In genomic region chr11:68893282-68893681, GRCh38 we compare ENCODE assay signal across 26 cellular contexts. TPM values are rescaled to one million over a fixed set of nuclear protein-coding genes. Genes with fewer than 3 reads are reported as not detected.
DNase-seq lines count a peak whose midpoint lies in the region; ATAC-seq, FAIRE-seq and TF ChIP-seq lines count a peak whose summit lies in the region.
"Had no signal": no experiment of that assay in that cellular context is flagged by ENCODE, and none has a peak within 500 bp of the region (broad histone marks: within the 10 kb centered on the region; RNA-seq: fewer than 3 reads in every experiment).

No MANE protein-coding gene starts in this region.

- H3K4ac ChIP-seq in trophoblast cell (ENCODE audit: low read depth, low read length): no peak overlapping the region

- peaks cover 27 to 59% of the 10 kb centered on the region in 2 experiments; a peak in 4 of 5 replicates for H3K36me3 ChIP-seq in HepG2 (replicated peaks in 1 of 2; ENCODE audit: control insufficient read depth in 1 of 2, insufficient read depth in 2 of 2, low read length in 2 of 2)
- peaks cover 0 to 52% (median 13%) of the 10 kb centered on the region in 4 donors for H3K36me3 ChIP-seq in right lobe of liver
- H3K36me3 ChIP-seq in trophoblast cell (ENCODE audit: control insufficient read depth in 1 of 2, insufficient read depth in 2 of 2, low read length in 2 of 2): peaks cover 58 to 64% of the 10 kb centered on the region in 2 experiments
- no peaks in the 10 kb centered on the region; the same call in 1 of the 2 replicates for H3K36me3 ChIP-seq in MM.1S (replicated peaks; ENCODE audit: insufficient read depth, low read length)

- H3K4me1 ChIP-seq in HepG2 (ENCODE audit: insufficient read depth, low read length) (no peaks in the 10 kb centered on the region), right lobe of liver (peaks cover 0 to 7% (median 1%) of the 10 kb centered on the region in 4 donors), trophoblast cell (ENCODE audit: control insufficient read depth in 1 of 2, insufficient read depth in 2 of 2, low read length in 2 of 2) (peaks cover 0 to 4% of the 10 kb centered on the region in 2 experiments), MM.1S (ENCODE audit: low read length) (no peaks in the 10 kb centered on the region)

- no peak overlapping the region for H3K23ac ChIP-seq in trophoblast cell (ENCODE audit: low read length)

- TF ChIP-seq RAD21 in HepG2 (CRISPR knock-in tag; IDR thresholded peaks at IDR 0.05): no peak

- H3K18ac ChIP-seq in trophoblast cell (ENCODE audit: low read length): no peak overlapping the region

- H4K8ac ChIP-seq in trophoblast cell (ENCODE audit: low read depth, low read length): no peak overlapping the region

- H3K27ac ChIP-seq in HepG2 (ENCODE audit: extremely low read length, insufficient read depth, low read length) (no peak overlapping the region), right lobe of liver (no peak overlapping the region), RWPE1 (no peak overlapping the region), trophoblast cell (ENCODE audit: low read depth, low read length) (no peak overlapping the region), MM.1S (ENCODE audit: low read length) (no peak overlapping the region)
- H3K27ac ChIP-seq: KMS-11, PC-9 had no signal

- H3K4me3 ChIP-seq in HepG2 (replicated peaks in 1 of 3; ENCODE audit: insufficient read depth in 1 of 3, low read depth in 2 of 3, low read length in 3 of 3) (no peak overlapping the region), right lobe of liver (no peak overlapping the region), epithelial cell of esophagus (ENCODE audit: low read length) (no peak overlapping the region), trophoblast cell (ENCODE audit: low read depth, low read length) (no peak overlapping the region), MM.1S (ENCODE audit: low read length) (no peak overlapping the region)
- H3K4me3 ChIP-seq: PC-9, SK-N-MC had no signal

- no peak overlapping the region for H2BK120ac ChIP-seq in trophoblast cell (ENCODE audit: insufficient read depth, low read length, poor library complexity)

- H2AFZ ChIP-seq in HepG2 (ENCODE audit: low read length) (no peak overlapping the region), trophoblast cell (ENCODE audit: insufficient read depth, low read length, poor library complexity) (no peak overlapping the region), MM.1S (ENCODE audit: low read length) (no peak overlapping the region)
- H2AFZ ChIP-seq: PC-9 had no signal

- H3K9ac ChIP-seq in HepG2 (ENCODE audit: insufficient read depth, low read depth, low read length): no peak overlapping the region
- no peak overlapping the region for H3K9ac ChIP-seq in trophoblast cell (ENCODE audit: low read length)
- no peak overlapping the region for H3K9ac ChIP-seq in MM.1S (ENCODE audit: low read length)
- H3K9ac ChIP-seq: KMS-11 had no signal

- in situ Hi-C loops in HepG2 (cut with HindIII; ENCODE audit: extremely low pct_ligation_motif_present, low pct_unique_long_range_greater_than_20kb): loop anchor here (25.0 kb wide), 1 partner anchor 256 kb away; no protein-coding TSS in a partner anchor

- CTCF ChIA-PET in HepG2 (lab: Yijun Ruan, JAX; ENCODE audit: low intra/inter-chr PET ratio, low total read pairs) (no interaction called here), RWPE1 (lab: Yijun Ruan, JAX) (no interaction called here)

- H4K12ac ChIP-seq in trophoblast cell (ENCODE audit: low read depth, low read length): no peak overlapping the region

- no peak overlapping the region for H4K91ac ChIP-seq in trophoblast cell (ENCODE audit: low read depth, low read length)

- H3K9me2 ChIP-seq in MM.1S (replicated peaks; ENCODE audit: insufficient read depth, low read length): no peaks in the 10 kb centered on the region

- 100% methylated on average over 5 of the region's 5 CpGs for WGBS in HepG2 (ENCODE audit: low lambda C conversion rate)
- WGBS in right lobe of liver (ENCODE audit: insufficient coverage, low coverage, low lambda C conversion rate, missing lambda C conversion rate): 100% methylated on average over 1 of the region's 5 CpGs
- no CpG with 5 or more reads among the region's 5 CpGs for WGBS in trophoblast cell (ENCODE audit: extremely low coverage, insufficient coverage, insufficient read length)

- TF ChIP-seq EP300 in HepG2 (IDR thresholded peaks at IDR 0.05; ENCODE audit: low read depth in 2 of 2, low read length in 2 of 2) (no peak), HepG2 (CRISPR knock-in tag; IDR thresholded peaks at IDR 0.05; ENCODE audit: borderline replicate concordance) (no peak)

- H2BK12ac ChIP-seq in trophoblast cell (ENCODE audit: low read length): no peak overlapping the region

- H2AK5ac ChIP-seq in trophoblast cell (ENCODE audit: low read length): no peak overlapping the region

- H3K14ac ChIP-seq in trophoblast cell (ENCODE audit: low read length): no peak overlapping the region

- H3K27me3 ChIP-seq in HepG2 (ENCODE audit: control insufficient read depth in 1 of 2, insufficient read depth in 2 of 2, low read length in 2 of 2) (no peaks in the 10 kb centered on the region), right lobe of liver (no peaks in the 10 kb centered on the region), trophoblast cell (ENCODE audit: insufficient read depth, low read length) (no peaks in the 10 kb centered on the region), MM.1S (replicated peaks; ENCODE audit: insufficient read depth, low read length) (no peaks in the 10 kb centered on the region)

- DNase-seq in HepG2 (ENCODE audit: low spot score) (no peak), right lobe of liver (no peak), RWPE1 (ENCODE audit: low spot score) (peak; percentile 32), epithelial cell of esophagus (ENCODE audit: low read depth) (peak; percentile 86), trophoblast cell (peak; percentile 61 to 81), MM.1S (no peak)
- DNase-seq: C1 segment of cervical spinal cord; CD4-positive, alpha-beta memory T cell; COR-L47; IMR-90; NCI-H1092 treated with DMSO at 0.1 percent for 48 hours; NCI-H1436; NCI-H1930; NCI-H2107; NCI-H524; NCI-H774; PC-9; RPMI8226; SHP77 treated with DMSO at 0.1 percent for 48 hours had no signal

- POLR2A ChIA-PET in HepG2 (lab: Yijun Ruan, JAX): no interaction called here
- POLR2A ChIA-PET in RWPE1 (lab: Yijun Ruan, JAX; ENCODE audit: low non-redundant PET): no interaction called here

- H2BK5ac ChIP-seq in trophoblast cell (ENCODE audit: low read depth, low read length, poor library complexity): no peak overlapping the region

- TF ChIP-seq POLR2A in HepG2 (IDR thresholded peaks at IDR 0.05; ENCODE audit: insufficient read depth in 1 of 2, low read depth in 2 of 2, low read length in 2 of 2) (no peak), right lobe of liver (IDR thresholded peaks at IDR 0.05) (no peak)

- no peaks in the 10 kb centered on the region for H3K79me1 ChIP-seq in trophoblast cell (ENCODE audit: low read length)

- intact Hi-C loops in HepG2 (cut with micrococcal nuclease; ENCODE audit: unreplicated experiment) (no loop called here), right lobe of liver (cut with DNase I) (no loop called here)

- H3K4me2 ChIP-seq in HepG2 (ENCODE audit: low read depth, low read length) (no peak overlapping the region), trophoblast cell (ENCODE audit: low read length) (no peak overlapping the region), MM.1S (ENCODE audit: low read depth, low read length) (no peak overlapping the region)
- H3K4me2 ChIP-seq: KMS-11, PC-9 had no signal

- no peaks in the 10 kb centered on the region for H3F3A ChIP-seq in MM.1S (ENCODE audit: insufficient read depth, low read length)

- H3K79me2 ChIP-seq in HepG2 (ENCODE audit: insufficient read depth, low read length): no peaks in the 10 kb centered on the region
- H3K79me2 ChIP-seq in trophoblast cell (ENCODE audit: control insufficient read depth, insufficient read depth, low read length, poor library complexity): no peaks in the 10 kb centered on the region
- H3K79me2 ChIP-seq in MM.1S (ENCODE audit: low read length): no peaks in the 10 kb centered on the region; the same call in 1 of the 2 replicates

- ATAC-seq in HepG2 (no peak), right lobe of liver (no peak), GM19395 (IDR thresholded peaks at IDR 0.05; ENCODE audit: unreplicated experiment) (no peak), HG03432 (IDR thresholded peaks at IDR 0.05; ENCODE audit: unreplicated experiment) (no peak)
- ATAC-seq: HCT116 had no signal

- H4K20me1 ChIP-seq in HepG2 (ENCODE audit: insufficient read depth, low read length) (no peaks in the 10 kb centered on the region), MM.1S (ENCODE audit: insufficient read depth, low read length) (no peaks in the 10 kb centered on the region)

- no peak for TF ChIP-seq CTCF in HepG2 (CRISPR knock-in tag; IDR thresholded peaks at IDR 0.05)
- no peak for TF ChIP-seq CTCF in right lobe of liver (IDR thresholded peaks at IDR 0.05)
- no peak for TF ChIP-seq CTCF in RWPE1 (conservative IDR thresholded peaks at IDR 0.05; ENCODE audit: low read depth)
- no peak for TF ChIP-seq CTCF in epithelial cell of esophagus (IDR thresholded peaks at IDR 0.05; ENCODE audit: insufficient read depth, low read depth, low read length, missing control alignments)
- TF ChIP-seq CTCF in MM.1S (IDR thresholded peaks at IDR 0.05; ENCODE audit: low read length): no peak

- no peak for FAIRE-seq in HepG2 (lab: Jason Lieb, UNC)
- FAIRE-seq: G401.6, GM12892 had no signal

- no peaks in the 10 kb centered on the region for H3K9me3 ChIP-seq in HepG2 (ENCODE audit: low read length)
- no peaks in the 10 kb centered on the region for H3K9me3 ChIP-seq in right lobe of liver
- H3K9me3 ChIP-seq in trophoblast cell (ENCODE audit: insufficient read depth, low read depth, low read length): peaks cover 6% of the 10 kb centered on the region
- H3K9me3 ChIP-seq in MM.1S (replicated peaks; ENCODE audit: insufficient read depth, low read length): no peaks in the 10 kb centered on the region

- BruUV-seq in HepG2 (replicated peaks; lab: Mats Ljungman, UMichigan): TSS peak; percentile 13

RNA-seq across cellular contexts. Expression of gene MRPL21, which starts 10.3 kb away (rescaled TPM):
- total RNA-seq in HepG2 (2016; rRNA removed; fragmentation: Illumina TruSeq; extraction: Trizol): 100 and 128 TPM in 2 replicates
- 51.5 and 56.8 TPM in 2 replicates for total RNA-seq in HepG2 (2016; cell fraction: cytosol; rRNA removed; fragmentation: Illumina TruSeq; extraction: Trizol; ENCODE audit: low read depth)
- 90.5 and 136 TPM in 2 replicates for total RNA-seq in HepG2 (2016; cell fraction: insoluble cytoplasmic fraction; rRNA removed; fragmentation: Illumina TruSeq; extraction: Trizol)
- total RNA-seq in HepG2 (2016; cell fraction: membrane; rRNA removed; fragmentation: Illumina TruSeq; extraction: Trizol): 53.3 and 53.5 TPM in 2 replicates
- 41.8 and 43.3 TPM in 2 replicates for total RNA-seq in HepG2 (2016; cell fraction: nucleus; rRNA removed; fragmentation: Illumina TruSeq; extraction: Trizol)
- polyA plus RNA-seq in HepG2 (2011; rRNA removed): 56.3 and 61.5 TPM in 2 replicates
- 52.8 and 61.9 TPM in 2 replicates for polyA plus RNA-seq in HepG2 (2011; cell fraction: cytosol; rRNA removed)
- 26.4 and 27.8 TPM in 2 replicates for polyA plus RNA-seq in HepG2 (2011; cell fraction: nucleus; rRNA removed)
- polyA plus RNA-seq in HepG2 (2012): 49.9 and 56.6 TPM in 2 replicates
- 48.1 and 59.5 TPM in 2 replicates for polyA plus RNA-seq in HepG2 (2016; cell fraction: cytosol; fragmentation: Illumina TruSeq; extraction: Trizol; ENCODE audit: low read depth)
- 119 and 125 TPM in 2 replicates for polyA plus RNA-seq in HepG2 (2016; cell fraction: insoluble cytoplasmic fraction; fragmentation: Illumina TruSeq; extraction: Trizol; ENCODE audit: low read depth)
- 41.7 and 46.4 TPM in 2 replicates for polyA plus RNA-seq in HepG2 (2016; cell fraction: membrane; fragmentation: Illumina TruSeq; extraction: Trizol; ENCODE audit: low read depth)
- 59.6 and 63.8 TPM in 2 replicates for polyA plus RNA-seq in HepG2 (2016; cell fraction: nucleus; fragmentation: Illumina TruSeq; extraction: Trizol; ENCODE audit: insufficient read depth, low read depth)
- 26.5 and 74.2 TPM in 2 replicates for polyA minus RNA-seq in HepG2 (2011; rRNA and poly(A)+ RNA removed; ENCODE audit: low replicate concordance)
- polyA minus RNA-seq in HepG2 (2011; cell fraction: cytosol; rRNA and poly(A)+ RNA removed): 12.5 and 18.9 TPM in 2 replicates
- 21.3 and 25.6 TPM in 2 replicates for polyA minus RNA-seq in HepG2 (2011; cell fraction: nucleus; rRNA and poly(A)+ RNA removed)
- 10 to 100 TPM; 18.8 to 50.4 (median 26.0) TPM for total RNA-seq in right lobe of liver
- polyA plus RNA-seq in trophoblast cell (2013): 47.9 and 49.0 TPM in 2 replicates

RNA-seq across cellular contexts. Expression of gene IGHMBP2, which starts 10.4 kb away (rescaled TPM):
- 5.9 and 9.9 TPM in 2 replicates for total RNA-seq in HepG2 (2016; rRNA removed; fragmentation: Illumina TruSeq; extraction: Trizol)
- total RNA-seq in HepG2 (2016; cell fraction: cytosol; rRNA removed; fragmentation: Illumina TruSeq; extraction: Trizol; ENCODE audit: low read depth): 3.2 and 3.6 TPM in 2 replicates
- 4.3 and 13.3 TPM in 2 replicates for total RNA-seq in HepG2 (2016; cell fraction: insoluble cytoplasmic fraction; rRNA removed; fragmentation: Illumina TruSeq; extraction: Trizol)
- 4.7 and 5.4 TPM in 2 replicates for total RNA-seq in HepG2 (2016; cell fraction: membrane; rRNA removed; fragmentation: Illumina TruSeq; extraction: Trizol)
- 12.8 and 19.6 TPM in 2 replicates for total RNA-seq in HepG2 (2016; cell fraction: nucleus; rRNA removed; fragmentation: Illumina TruSeq; extraction: Trizol)
- polyA plus RNA-seq in HepG2 (2011; rRNA removed): 8.9 and 11.4 TPM in 2 replicates
- polyA plus RNA-seq in HepG2 (2011; cell fraction: cytosol; rRNA removed): 3.7 and 3.8 TPM in 2 replicates
- 32.6 and 32.7 TPM in 2 replicates for polyA plus RNA-seq in HepG2 (2011; cell fraction: nucleus; rRNA removed)
- 8.7 and 9.4 TPM in 2 replicates for polyA plus RNA-seq in HepG2 (2012)
- 1.2 and 1.7 TPM in 2 replicates for polyA plus RNA-seq in HepG2 (2016; cell fraction: cytosol; fragmentation: Illumina TruSeq; extraction: Trizol; ENCODE audit: low read depth)
- polyA plus RNA-seq in HepG2 (2016; cell fraction: insoluble cytoplasmic fraction; fragmentation: Illumina TruSeq; extraction: Trizol; ENCODE audit: low read depth): 6.1 and 8.6 TPM in 2 replicates
- 3.5 and 3.6 TPM in 2 replicates for polyA plus RNA-seq in HepG2 (2016; cell fraction: membrane; fragmentation: Illumina TruSeq; extraction: Trizol; ENCODE audit: low read depth)
- 34.8 and 38.5 TPM in 2 replicates for polyA plus RNA-seq in HepG2 (2016; cell fraction: nucleus; fragmentation: Illumina TruSeq; extraction: Trizol; ENCODE audit: insufficient read depth, low read depth)
- polyA minus RNA-seq in HepG2 (2011; rRNA and poly(A)+ RNA removed; ENCODE audit: low replicate concordance): 24.9 and 42.4 TPM in 2 replicates
- 8.0 and 8.1 TPM in 2 replicates for polyA minus RNA-seq in HepG2 (2011; cell fraction: cytosol; rRNA and poly(A)+ RNA removed)
- polyA minus RNA-seq in HepG2 (2011; cell fraction: nucleus; rRNA and poly(A)+ RNA removed): 22.9 and 24.8 TPM in 2 replicates
- 10 to 100 TPM in 4 of 6 experiments, 1 to 10 TPM in 2; 5.8 to 21.2 (median 11.5) TPM for total RNA-seq in right lobe of liver
- polyA plus RNA-seq in trophoblast cell (2013): 6.2 and 6.6 TPM in 2 replicates

RNA-seq across cellular contexts. Expression of gene CPT1A, which starts 51.6 kb away (rescaled TPM):
- total RNA-seq in HepG2 (2016; rRNA removed; fragmentation: Illumina TruSeq; extraction: Trizol) (5.9 and 7.0 TPM in 2 replicates), right lobe of liver (100 to 1,000 TPM in 3 of 6 experiments, 10 to 100 TPM in 3; 30.5 to 152 (median 90.8) TPM)
- total RNA-seq in HepG2 (2016; cell fraction: cytosol; rRNA removed; fragmentation: Illumina TruSeq; extraction: Trizol; ENCODE audit: low read depth): 2.1 and 2.2 TPM in 2 replicates
- total RNA-seq in HepG2 (2016; cell fraction: insoluble cytoplasmic fraction; rRNA removed; fragmentation: Illumina TruSeq; extraction: Trizol): 5.0 and 7.5 TPM in 2 replicates
- 4.1 and 4.3 TPM in 2 replicates for total RNA-seq in HepG2 (2016; cell fraction: membrane; rRNA removed; fragmentation: Illumina TruSeq; extraction: Trizol)
- 9.1 and 10.4 TPM in 2 replicates for total RNA-seq in HepG2 (2016; cell fraction: nucleus; rRNA removed; fragmentation: Illumina TruSeq; extraction: Trizol)
- polyA plus RNA-seq in HepG2 (2011; rRNA removed): 7.1 and 14.3 TPM in 2 replicates
- 5.2 and 8.0 TPM in 2 replicates for polyA plus RNA-seq in HepG2 (2011; cell fraction: cytosol; rRNA removed)
- 21.8 and 25.1 TPM in 2 replicates for polyA plus RNA-seq in HepG2 (2011; cell fraction: nucleus; rRNA removed)
- polyA plus RNA-seq in HepG2 (2012): 29.0 and 36.7 TPM in 2 replicates
- polyA plus RNA-seq in HepG2 (2016; cell fraction: cytosol; fragmentation: Illumina TruSeq; extraction: Trizol; ENCODE audit: low read depth): 0.69 and 0.71 TPM in 2 replicates
- 3.6 and 4.1 TPM in 2 replicates for polyA plus RNA-seq in HepG2 (2016; cell fraction: insoluble cytoplasmic fraction; fragmentation: Illumina TruSeq; extraction: Trizol; ENCODE audit: low read depth)
- polyA plus RNA-seq in HepG2 (2016; cell fraction: membrane; fragmentation: Illumina TruSeq; extraction: Trizol; ENCODE audit: low read depth): 1.4 and 1.9 TPM in 2 replicates
- 11.0 and 11.5 TPM in 2 replicates for polyA plus RNA-seq in HepG2 (2016; cell fraction: nucleus; fragmentation: Illumina TruSeq; extraction: Trizol; ENCODE audit: insufficient read depth, low read depth)
- 29.7 and 125 TPM in 2 replicates for polyA minus RNA-seq in HepG2 (2011; rRNA and poly(A)+ RNA removed; ENCODE audit: low replicate concordance)
- 18.2 and 34.1 TPM in 2 replicates for polyA minus RNA-seq in HepG2 (2011; cell fraction: cytosol; rRNA and poly(A)+ RNA removed)
- polyA minus RNA-seq in HepG2 (2011; cell fraction: nucleus; rRNA and poly(A)+ RNA removed): 14.2 and 22.8 TPM in 2 replicates
- polyA plus RNA-seq in trophoblast cell (2013): 0.17 and 0.21 TPM in 2 replicates

Comparison
In these comparisons a context has a peak if more than half of its experiments do, and no peak if none do; other contexts are left out.
1. DNase-seq: peak in RWPE1 (single experiment), epithelial cell of esophagus (single experiment) and trophoblast cell (2 of 2); none in HepG2 (single experiment), right lobe of liver (0 of 3) and MM.1S (single experiment).